25 cellular contexts compared by ENCODE assay signal in genomic region chr4:6794189-6794588, GRCh38. TPM values are rescaled to one million over a fixed set of nuclear protein-coding genes. Genes with fewer than 3 reads are reported as not detected.
DNase-seq lines count a peak whose midpoint lies in the region; ATAC-seq and TF ChIP-seq lines count a peak whose summit lies in the region.
"Had no signal": no experiment of that assay in that cellular context is flagged by ENCODE, and none has a peak within 500 bp of the region (broad histone marks: within the 10 kb centered on the region; RNA-seq: fewer than 3 reads in every experiment).

No MANE protein-coding gene starts in this region.

- TF ChIP-seq CTCF in CD8-positive, alpha-beta T cell (IDR thresholded peaks at IDR 0.05), result no peak

- CTCF ChIA-PET in activated CD4-positive, alpha-beta T cell treated with anti-CD3 and anti-CD28 coated beads, Interleukin-2, amount 10 ng/mL, durations not matched to agents 7 days and 5 days (lab: Charles Lee), result interaction anchor here (1.1 to 1.9 kb wide), 3 partner anchors 12 to 308 kb away, joined by 3 to 6 read pairs (median 4); no protein-coding TSS in a partner anchor
- CTCF ChIA-PET in CD8-positive, alpha-beta T cell (lab: Charles Lee), result interaction anchor here (1.5 kb wide), 1 partner anchor 79 kb away, joined by 3 read pairs; no protein-coding TSS in a partner anchor
- CTCF ChIA-PET in activated CD8-positive, alpha-beta T cell treated with anti-CD3 and anti-CD28 coated beads, Interleukin-2, amount 10 ng/mL, durations not matched to agents 7 days and 5 days (lab: Charles Lee), result interaction anchor here (1.0 to 2.9 kb wide), 2 partner anchors 69 to 79 kb away, joined by 3 to 11 read pairs; no protein-coding TSS in a partner anchor

- intact Hi-C loops in CD8-positive, alpha-beta T cell (cut with DNase I, micrococcal nuclease), result no loop called here

- H3K4me3 ChIP-seq in CD8-positive, alpha-beta T cell (ENCODE audit: low read depth, low read length), result no peak overlapping the region
- H3K4me3 ChIP-seq: neural progenitor cell, PC-9, vagina had no signal

- H3K27me3 Mint-ChIP-seq in activated CD4-positive, alpha-beta T cell treated with anti-CD3 and anti-CD28 coated beads, Interleukin-2, amount 10 ng/mL, durations not matched to agents 7 days and 5 days, result no peaks in the 10 kb centered on the region
- H3K27me3 Mint-ChIP-seq in CD8-positive, alpha-beta T cell (ENCODE audit: low read depth), result no peaks in the 10 kb centered on the region
- no peaks in the 10 kb centered on the region for H3K27me3 Mint-ChIP-seq in activated CD8-positive, alpha-beta T cell treated with anti-CD3 and anti-CD28 coated beads, Interleukin-2, amount 10 ng/mL, durations not matched to agents 7 days and 5 days (ENCODE audit: low read depth)
- no peaks in the 10 kb centered on the region for H3K27me3 Mint-ChIP-seq in naive thymus-derived CD8-positive, alpha-beta T cell
- H3K27me3 Mint-ChIP-seq: brain; CD4-positive, alpha-beta memory T cell had no signal

- H3K36me3 ChIP-seq in CD8-positive, alpha-beta T cell (ENCODE audit: insufficient read depth, low read length), result peaks cover 10% of the 10 kb centered on the region
- H3K36me3 ChIP-seq: vagina had no signal

- peaks cover 45% of the 10 kb centered on the region for H3K4me1 Mint-ChIP-seq in activated CD4-positive, alpha-beta T cell treated with anti-CD3 and anti-CD28 coated beads, Interleukin-2, amount 10 ng/mL, durations not matched to agents 7 days and 5 days
- peaks cover 75% of the 10 kb centered on the region for H3K4me1 Mint-ChIP-seq in CD8-positive, alpha-beta T cell (ENCODE audit: low read depth)
- H3K4me1 Mint-ChIP-seq in activated CD8-positive, alpha-beta T cell treated with anti-CD3 and anti-CD28 coated beads, Interleukin-2, amount 10 ng/mL, durations not matched to agents 7 days and 5 days (ENCODE audit: low read depth), result peaks cover 42% of the 10 kb centered on the region
- H3K4me1 Mint-ChIP-seq in naive thymus-derived CD8-positive, alpha-beta T cell, result peaks cover 36 to 83% (median 69%) of the 10 kb centered on the region in 4 donors
- H3K4me1 Mint-ChIP-seq: neural progenitor cell had no signal

- peaks cover 34% of the 10 kb centered on the region for H3K36me3 Mint-ChIP-seq in activated CD4-positive, alpha-beta T cell treated with anti-CD3 and anti-CD28 coated beads, Interleukin-2, amount 10 ng/mL, durations not matched to agents 7 days and 5 days (ENCODE audit: low read depth)
- H3K36me3 Mint-ChIP-seq in CD8-positive, alpha-beta T cell, result peaks cover 49% of the 10 kb centered on the region
- H3K36me3 Mint-ChIP-seq in activated CD8-positive, alpha-beta T cell treated with anti-CD3 and anti-CD28 coated beads, Interleukin-2, amount 10 ng/mL, durations not matched to agents 7 days and 5 days (ENCODE audit: low read depth), result peaks cover 40% of the 10 kb centered on the region
- H3K36me3 Mint-ChIP-seq in naive thymus-derived CD8-positive, alpha-beta T cell, result peaks cover 8 to 43% (median 13%) of the 10 kb centered on the region in 3 donors

- H3K4me1 ChIP-seq in CD8-positive, alpha-beta T cell (ENCODE audit: insufficient read depth, low read length), result peaks cover 33% of the 10 kb centered on the region
- H3K4me1 ChIP-seq: neural progenitor cell had no signal

- no peaks in the 10 kb centered on the region for H3K9me3 ChIP-seq in CD8-positive, alpha-beta T cell (ENCODE audit: low read length)
- H3K9me3 ChIP-seq: vagina had no signal

- peaks cover 2% of the 10 kb centered on the region for H3K9me3 Mint-ChIP-seq in activated CD4-positive, alpha-beta T cell treated with anti-CD3 and anti-CD28 coated beads, Interleukin-2, amount 10 ng/mL, durations not matched to agents 7 days and 5 days
- H3K9me3 Mint-ChIP-seq in CD8-positive, alpha-beta T cell, result no peaks in the 10 kb centered on the region
- no peaks in the 10 kb centered on the region for H3K9me3 Mint-ChIP-seq in activated CD8-positive, alpha-beta T cell treated with anti-CD3 and anti-CD28 coated beads, Interleukin-2, amount 10 ng/mL, durations not matched to agents 7 days and 5 days (ENCODE audit: insufficient read depth)
- H3K9me3 Mint-ChIP-seq in naive thymus-derived CD8-positive, alpha-beta T cell, result no peaks in the 10 kb centered on the region
- H3K9me3 Mint-ChIP-seq: CD4-positive, alpha-beta memory T cell had no signal

- POLR2A ChIA-PET in activated CD4-positive, alpha-beta T cell treated with anti-CD3 and anti-CD28 coated beads, Interleukin-2, amount 10 ng/mL, durations not matched to agents 7 days and 5 days (lab: Charles Lee), result no interaction called here
- POLR2A ChIA-PET in CD8-positive, alpha-beta T cell (lab: Charles Lee), result no interaction called here
- POLR2A ChIA-PET in activated CD8-positive, alpha-beta T cell treated with anti-CD3 and anti-CD28 coated beads, Interleukin-2, amount 10 ng/mL, durations not matched to agents 7 days and 5 days (lab: Charles Lee), result no interaction called here
- POLR2A ChIA-PET in naive thymus-derived CD8-positive, alpha-beta T cell (lab: Charles Lee), result interaction anchor here (1.2 kb wide), 1 partner anchor 12 kb away, joined by 3 read pairs; no protein-coding TSS in a partner anchor

- ATAC-seq in CD8-positive, alpha-beta T cell, result no peak
- ATAC-seq in activated CD8-positive, alpha-beta T cell treated with anti-CD3 and anti-CD28 coated beads, Interleukin-2, amount 10 ng/mL, durations not matched to agents 7 days and 5 days, result peak; percentile 44
- ATAC-seq in naive thymus-derived CD8-positive, alpha-beta T cell, result no peak
- no peak for ATAC-seq in HG03520 (IDR thresholded peaks at IDR 0.05; ENCODE audit: unreplicated experiment)

- no peak overlapping the region for H3K27ac ChIP-seq in CD8-positive, alpha-beta T cell (ENCODE audit: low read depth, low read length)
- H3K27ac ChIP-seq: neural progenitor cell, PC-9, vagina had no signal

- H3K4me3 Mint-ChIP-seq in activated CD4-positive, alpha-beta T cell treated with anti-CD3 and anti-CD28 coated beads, Interleukin-2, amount 10 ng/mL, durations not matched to agents 7 days and 5 days, result no peak overlapping the region
- H3K4me3 Mint-ChIP-seq in CD8-positive, alpha-beta T cell, result no peak overlapping the region
- no peak overlapping the region for H3K4me3 Mint-ChIP-seq in activated CD8-positive, alpha-beta T cell treated with anti-CD3 and anti-CD28 coated beads, Interleukin-2, amount 10 ng/mL, durations not matched to agents 7 days and 5 days
- H3K4me3 Mint-ChIP-seq in naive thymus-derived CD8-positive, alpha-beta T cell, result peak overlapping the region in 6 of 10 donors; percentile 11 to 69 (median 19)
- H3K4me3 Mint-ChIP-seq: brain, neural progenitor cell had no signal

- H3K27ac Mint-ChIP-seq in activated CD4-positive, alpha-beta T cell treated with anti-CD3 and anti-CD28 coated beads, Interleukin-2, amount 10 ng/mL, durations not matched to agents 7 days and 5 days, result peak overlapping the region; percentile 28
- peak overlapping the region; percentile 27 for H3K27ac Mint-ChIP-seq in CD8-positive, alpha-beta T cell
- peak overlapping the region; percentile 60 for H3K27ac Mint-ChIP-seq in activated CD8-positive, alpha-beta T cell treated with anti-CD3 and anti-CD28 coated beads, Interleukin-2, amount 10 ng/mL, durations not matched to agents 7 days and 5 days
- H3K27ac Mint-ChIP-seq in naive thymus-derived CD8-positive, alpha-beta T cell, result peak overlapping the region in 6 of 10 donors; percentile 3 to 68 (median 38)
- H3K27ac Mint-ChIP-seq: neural progenitor cell had no signal

- DNase-seq in activated CD4-positive, alpha-beta T cell treated with anti-CD3 and anti-CD28 coated beads, Interleukin-2, amount 10 ng/mL, durations not matched to agents 7 days and 5 days, result no peak
- DNase-seq in activated CD4-positive, alpha-beta T cell treated with anti-CD3 and anti-CD28 coated beads for 4 hours, result no peak
- no peak for DNase-seq in CD8-positive, alpha-beta T cell
- DNase-seq in activated CD8-positive, alpha-beta T cell treated with anti-CD3 and anti-CD28 coated beads, Interleukin-2, amount 10 ng/mL, durations not matched to agents 7 days and 5 days, result no peak
- no peak for DNase-seq in naive thymus-derived CD8-positive, alpha-beta T cell
- no peak for DNase-seq in DMS53 treated with DMSO at 0.1 percent for 48 hours (lab: John Stamatoyannopoulos, UW; ENCODE audit: unreplicated experiment)
- DNase-seq in midbrain (lab: John Stamatoyannopoulos, UW), result no peak
- DNase-seq: activated CD4-positive, alpha-beta T cell treated with anti-CD3 and anti-CD28 coated beads, Interleukin-2, amount 50 U/mL, for 48 hours; activated CD4-positive, CD25-positive, alpha-beta regulatory T cell; activated T-cell treated with anti-CD3 and anti-CD28 coated beads for 4 hours; CD4-positive, alpha-beta memory T cell; H7; NCI-H1092 treated with DMSO at 0.1 percent for 48 hours; NCI-H1930; NCI-H524 treated with DMSO at 0.1 percent for 48 hours; PC-9; posterior cingulate gyrus; right cardiac atrium; Right ventricle myocardium superior; stimulated activated CD4-positive, alpha-beta T cell treated with anti-CD3 and anti-CD28 coated beads, Interleukin-4, amount 100 ng/mL, for 1 hour; T1000 had no signal

- H3K27me3 ChIP-seq in CD8-positive, alpha-beta T cell (ENCODE audit: insufficient read depth, low read length), result no peaks in the 10 kb centered on the region
- H3K27me3 ChIP-seq: neural progenitor cell, vagina had no signal

RNA-seq across cellular contexts. Expression of gene KIAA0232, which starts 11.7 kb away (rescaled TPM):
- 10 to 100 TPM; 16.5 to 17.3 TPM for total RNA-seq in activated CD4-positive, alpha-beta T cell treated with anti-CD3 and anti-CD28 coated beads, Interleukin-2, amount 10 ng/mL, durations not matched to agents 7 days and 5 days
- 10 to 100 TPM; 18.4 to 19.7 TPM for total RNA-seq in CD8-positive, alpha-beta T cell
- total RNA-seq in activated CD8-positive, alpha-beta T cell treated with anti-CD3 and anti-CD28 coated beads, Interleukin-2, amount 10 ng/mL, durations not matched to agents 7 days and 5 days, result 10 to 100 TPM; 18.4 to 19.5 TPM
- total RNA-seq in naive thymus-derived CD8-positive, alpha-beta T cell, result 10 to 100 TPM; 29.9 to 31.0 TPM
- polyA plus RNA-seq in naive thymus-derived CD8-positive, alpha-beta T cell, result 10 to 100 TPM; 11.9 to 15.4 (median 13.7) TPM

Comparison
In these comparisons a context has a peak if more than half of its experiments do, and no peak if none do; other contexts are left out.
1. H3K4me3 Mint-ChIP-seq: peak in naive thymus-derived CD8-positive, alpha-beta T cell (6 of 10); none in activated CD4-positive, alpha-beta T cell treated with anti-CD3 and anti-CD28 coated beads, Interleukin-2, amount 10 ng/mL, durations not matched to agents 7 days and 5 days (single experiment), CD8-positive, alpha-beta T cell (single experiment) and activated CD8-positive, alpha-beta T cell treated with anti-CD3 and anti-CD28 coated beads, Interleukin-2, amount 10 ng/mL, durations not matched to agents 7 days and 5 days (single experiment).
2. Peak in every context shown above with its lines, with median percentiles within 50 percentile points of each other: H3K27ac Mint-ChIP-seq.